In the genomic region with DNA sequence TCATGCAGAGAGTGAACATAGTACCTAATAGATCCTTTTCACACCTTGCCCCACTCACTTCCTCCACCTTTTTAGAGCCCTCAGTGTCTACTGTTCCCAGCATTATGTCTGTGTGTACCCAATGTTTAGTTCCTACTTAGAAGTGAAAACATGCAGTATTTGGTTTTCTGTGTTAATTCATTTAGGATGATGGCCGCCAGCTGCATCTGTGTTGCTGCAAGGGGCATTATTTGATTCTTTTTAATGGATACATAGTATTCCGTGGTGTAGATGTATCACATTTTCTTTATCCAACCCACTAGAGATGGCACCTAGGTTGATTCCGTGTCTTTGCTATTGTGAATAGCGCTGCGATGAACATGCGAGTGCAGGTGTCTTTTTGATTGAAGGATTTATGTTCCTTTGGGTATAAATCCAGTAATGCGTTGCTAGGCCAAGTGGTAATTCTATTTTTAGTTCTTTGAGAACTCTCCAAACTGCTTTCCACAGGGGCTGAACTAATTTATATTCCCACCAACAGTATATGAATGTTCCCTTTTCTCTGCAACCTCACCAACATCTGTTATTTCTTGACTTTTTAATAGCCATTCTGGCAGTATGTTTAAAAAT, we compare ENCODE assay signal across 40 cellular contexts. TPM values are rescaled to one million over a fixed set of nuclear protein-coding genes. Genes with fewer than 3 reads are reported as not detected.
"Had no signal": no experiment of that assay in that cellular context is flagged by ENCODE, and none has a peak within 500 bp of the region (broad histone marks: within the 10 kb centered on the region; RNA-seq: fewer than 3 reads in every experiment).

No MANE protein-coding gene starts in this region.

- H3K27me3 ChIP-seq: adrenal gland, ascending aorta, body of pancreas, brain microvascular endothelial cell, breast epithelium, cardiac muscle cell had no signal

- FAIRE-seq: astrocyte, bronchial epithelial cell had no signal

- H3K36me3 ChIP-seq: adrenal gland, brain microvascular endothelial cell, breast epithelium, cardiac muscle cell had no signal

- H3K27ac Mint-ChIP-seq: activated naive CD4-positive, alpha-beta T cell treated with anti-CD3 and anti-CD28 coated beads for 36 hours; activated naive CD4-positive, alpha-beta T cell treated with anti-CD3 and anti-CD28 coated beads, Interleukin-2, amount 10 ng/mL, durations not matched to agents 7 days and 5 days; activated naive CD4-positive, alpha-beta T cell treated with anti-CD3 and anti-CD28 coated beads, Interleukin-2, amount 50 U/mL, for 24 hours; activated naive CD4-positive, alpha-beta T cell treated with anti-CD3 and anti-CD28 coated beads, Interleukin-2, amount 50 U/mL, for 72 hours; activated naive CD8-positive, alpha-beta T cell; activated naive CD8-positive, alpha-beta T cell treated with anti-CD3 and anti-CD28 coated beads for 36 hours; activated naive CD8-positive, alpha-beta T cell treated with anti-CD3 and anti-CD28 coated beads, Interleukin-2, amount 10 ng/mL, durations not matched to agents 7 days and 5 days; activated naive CD8-positive, alpha-beta T cell treated with anti-CD3 and anti-CD28 coated beads, Interleukin-2, amount 50 U/mL, for 24 hours; activated T-cell treated with anti-CD3 and anti-CD28 coated beads, Interleukin-2, amount 50 U/mL, for 24 hours; activated T-helper 1 cell treated with anti-CD3 and anti-CD28 coated beads, Interleukin-12 subunit alpha, Interleukin-12 subunit beta, Interleukin-2, Interleukin-4 antibody, amounts not matched to agents 30 ng/mL and 10 ng/mL and 1 ng/mL, durations not matched to agents 14 hours and 24 hours and 36 hours; activated T-helper 2 cell treated with anti-CD3 and anti-CD28 coated beads, Interferon-gamma antibody, Interleukin-2, Interleukin-4, amounts not matched to agents 10 μg/mL and 5 μg/mL and 100 μg/mL, durations not matched to agents 14 hours and 24 hours and 36 hours; brain had no signal

- ATAC-seq: activated naive CD4-positive, alpha-beta T cell treated with anti-CD3 and anti-CD28 coated beads, Interleukin-2, amount 50 U/mL, for 72 hours; activated naive CD8-positive, alpha-beta T cell treated with anti-CD3 and anti-CD28 coated beads, Interleukin-2, amount 50 U/mL, for 24 hours; activated T-cell treated with anti-CD3 and anti-CD28 coated beads, Interleukin-2, amount 50 U/mL, for 4 hours; activated T-cell treated with anti-CD3 and anti-CD28 coated beads, Interleukin-2, amount 50 U/mL, for 72 hours; activated T-helper 17 cell treated with anti-CD3 and anti-CD28 coated beads, Interleukin-2, amount 50 U/mL, for 72 hours; body of pancreas had no signal

- H3K27ac ChIP-seq: adrenal gland, ascending aorta, body of pancreas, brain microvascular endothelial cell, breast epithelium, cardiac muscle cell had no signal

- DNase-seq: activated effector memory CD4-positive, alpha-beta T cell treated with anti-CD3 and anti-CD28 coated beads, Interleukin-2, amount 50 U/mL, for 16 hours; activated effector memory CD4-positive, alpha-beta T cell treated with Interleukin-2 at 50 U/mL for 16 hours; activated gamma-delta T cell; activated gamma-delta T cell treated with Interleukin-2 at 50 U/mL for 16 hours; activated naive CD4-positive, alpha-beta T cell; activated naive CD4-positive, alpha-beta T cell treated with anti-CD3 and anti-CD28 coated beads for 36 hours; activated naive CD4-positive, alpha-beta T cell treated with anti-CD3 and anti-CD28 coated beads, Interleukin-2, amount 10 ng/mL, durations not matched to agents 7 days and 5 days; activated naive CD4-positive, alpha-beta T cell treated with anti-CD3 and anti-CD28 coated beads, Interleukin-2, amount 50 U/mL, for 16 hours; activated naive CD4-positive, alpha-beta T cell treated with Interleukin-2 at 50 U/mL for 16 hours; activated naive CD8-positive, alpha-beta T cell treated with anti-CD3 and anti-CD28 coated beads for 36 hours; activated naive CD8-positive, alpha-beta T cell treated with anti-CD3 and anti-CD28 coated beads, Interleukin-2, amount 10 ng/mL, durations not matched to agents 7 days and 5 days; activated naive CD8-positive, alpha-beta T cell treated with anti-CD3 and anti-CD28 coated beads, Interleukin-2, amount 50 U/mL, for 24 hours; activated T-cell treated with anti-CD3 and anti-CD28 coated beads, Interleukin-2, amount 50 U/mL, for 1 hour; activated T-cell treated with anti-CD3 and anti-CD28 coated beads, Interleukin-2, amount 50 U/mL, for 24 hours; activated T-cell treated with anti-CD3 and anti-CD28 coated beads, Interleukin-2, amount 50 U/mL, for 4 hours; activated T-cell treated with anti-CD3 and anti-CD28 coated beads, Interleukin-2, amount 50 U/mL, for 48 hours; activated T-cell treated with anti-CD3 and anti-CD28 coated beads, Interleukin-2, amount 50 U/mL, for 72 hours; adrenal gland; amniotic stem cell; amygdala; anterior cingulate cortex; aorta; body of pancreas; brain microvascular endothelial cell; caudate nucleus; central memory CD4-positive, alpha-beta T cell; cerebellar nuclear complex had no signal

- H3K4me3 ChIP-seq: adrenal gland, ascending aorta, body of pancreas, breast epithelium, cardiac muscle cell had no signal

- H3K36me3 Mint-ChIP-seq: activated naive CD4-positive, alpha-beta T cell treated with anti-CD3 and anti-CD28 coated beads, Interleukin-2, amount 10 ng/mL, durations not matched to agents 7 days and 5 days; activated naive CD4-positive, alpha-beta T cell treated with anti-CD3 and anti-CD28 coated beads, Interleukin-2, amount 50 U/mL, for 24 hours; activated naive CD4-positive, alpha-beta T cell treated with anti-CD3 and anti-CD28 coated beads, Interleukin-2, amount 50 U/mL, for 72 hours; activated naive CD8-positive, alpha-beta T cell; activated naive CD8-positive, alpha-beta T cell treated with anti-CD3 and anti-CD28 coated beads for 36 hours; activated naive CD8-positive, alpha-beta T cell treated with anti-CD3 and anti-CD28 coated beads, Interleukin-2, amount 10 ng/mL, durations not matched to agents 7 days and 5 days; brain had no signal

- H3K27me3 Mint-ChIP-seq: activated T-helper 17 cell treated with anti-CD3 and anti-CD28 coated beads, Interleukin-2, amount 50 U/mL, for 72 hours; brain had no signal

- H3K4me1 Mint-ChIP-seq: activated naive CD4-positive, alpha-beta T cell treated with anti-CD3 and anti-CD28 coated beads, Interleukin-2, amount 50 U/mL, for 24 hours; activated naive CD8-positive, alpha-beta T cell treated with anti-CD3 and anti-CD28 coated beads for 36 hours; activated naive CD8-positive, alpha-beta T cell treated with anti-CD3 and anti-CD28 coated beads, Interleukin-2, amount 10 ng/mL, durations not matched to agents 7 days and 5 days; central memory CD8-positive, alpha-beta T cell had no signal

- H3K4me3 Mint-ChIP-seq: activated naive CD4-positive, alpha-beta T cell treated with anti-CD3 and anti-CD28 coated beads for 36 hours; activated naive CD4-positive, alpha-beta T cell treated with anti-CD3 and anti-CD28 coated beads, Interleukin-2, amount 10 ng/mL, durations not matched to agents 7 days and 5 days; activated naive CD4-positive, alpha-beta T cell treated with anti-CD3 and anti-CD28 coated beads, Interleukin-2, amount 50 U/mL, for 24 hours; activated naive CD8-positive, alpha-beta T cell; activated naive CD8-positive, alpha-beta T cell treated with anti-CD3 and anti-CD28 coated beads for 36 hours; activated naive CD8-positive, alpha-beta T cell treated with anti-CD3 and anti-CD28 coated beads, Interleukin-2, amount 10 ng/mL, durations not matched to agents 7 days and 5 days; activated naive CD8-positive, alpha-beta T cell treated with anti-CD3 and anti-CD28 coated beads, Interleukin-2, amount 50 U/mL, for 24 hours; activated T-cell treated with anti-CD3 and anti-CD28 coated beads, Interleukin-2, amount 50 U/mL, for 24 hours; activated T-cell treated with anti-CD3 and anti-CD28 coated beads, Interleukin-2, amount 50 U/mL, for 4 hours; activated T-cell treated with anti-CD3 and anti-CD28 coated beads, Interleukin-2, amount 50 U/mL, for 72 hours; activated T-helper 1 cell treated with anti-CD3 and anti-CD28 coated beads, Interleukin-12 subunit alpha, Interleukin-12 subunit beta, Interleukin-2, Interleukin-4 antibody, amounts not matched to agents 30 ng/mL and 10 ng/mL and 1 ng/mL, durations not matched to agents 14 hours and 24 hours and 36 hours; activated T-helper 17 cell treated with anti-CD3 and anti-CD28 coated beads, Interleukin-2, amount 50 U/mL, for 72 hours; brain; central memory CD8-positive, alpha-beta T cell had no signal

- H3K9me3 ChIP-seq: adrenal gland, ascending aorta, body of pancreas, breast epithelium had no signal

- H3K4me1 ChIP-seq: adrenal gland, ascending aorta, body of pancreas had no signal

- H3K9me3 Mint-ChIP-seq: activated naive CD4-positive, alpha-beta T cell treated with anti-CD3 and anti-CD28 coated beads for 36 hours; activated naive CD4-positive, alpha-beta T cell treated with anti-CD3 and anti-CD28 coated beads, Interleukin-2, amount 10 ng/mL, durations not matched to agents 7 days and 5 days; activated naive CD4-positive, alpha-beta T cell treated with anti-CD3 and anti-CD28 coated beads, Interleukin-2, amount 50 U/mL, for 24 hours; activated naive CD4-positive, alpha-beta T cell treated with anti-CD3 and anti-CD28 coated beads, Interleukin-2, amount 50 U/mL, for 72 hours; activated naive CD8-positive, alpha-beta T cell treated with anti-CD3 and anti-CD28 coated beads for 36 hours; activated naive CD8-positive, alpha-beta T cell treated with anti-CD3 and anti-CD28 coated beads, Interleukin-2, amount 10 ng/mL, durations not matched to agents 7 days and 5 days; activated naive CD8-positive, alpha-beta T cell treated with anti-CD3 and anti-CD28 coated beads, Interleukin-2, amount 50 U/mL, for 24 hours; activated T-cell treated with anti-CD3 and anti-CD28 coated beads, Interleukin-2, amount 50 U/mL, for 24 hours; activated T-cell treated with anti-CD3 and anti-CD28 coated beads, Interleukin-2, amount 50 U/mL, for 4 hours; activated T-helper 1 cell treated with anti-CD3 and anti-CD28 coated beads, Interleukin-12 subunit alpha, Interleukin-12 subunit beta, Interleukin-2, Interleukin-4 antibody, amounts not matched to agents 30 ng/mL and 10 ng/mL and 1 ng/mL, durations not matched to agents 14 hours and 24 hours and 36 hours; activated T-helper 17 cell treated with anti-CD3 and anti-CD28 coated beads, Interleukin-2, amount 50 U/mL, for 72 hours; activated T-helper 2 cell treated with anti-CD3 and anti-CD28 coated beads, Interferon-gamma antibody, Interleukin-2, Interleukin-4, amounts not matched to agents 10 μg/mL and 5 μg/mL and 100 μg/mL, durations not matched to agents 14 hours and 24 hours and 36 hours; brain; central memory CD8-positive, alpha-beta T cell had no signal

RNA-seq across cellular contexts. Expression of gene HLF, which starts 47.1 kb away (rescaled TPM):
- total RNA-seq: astrocyte had no signal
